Comparison of ENCODE assay signal across 1 cellular context in the genomic region with DNA sequence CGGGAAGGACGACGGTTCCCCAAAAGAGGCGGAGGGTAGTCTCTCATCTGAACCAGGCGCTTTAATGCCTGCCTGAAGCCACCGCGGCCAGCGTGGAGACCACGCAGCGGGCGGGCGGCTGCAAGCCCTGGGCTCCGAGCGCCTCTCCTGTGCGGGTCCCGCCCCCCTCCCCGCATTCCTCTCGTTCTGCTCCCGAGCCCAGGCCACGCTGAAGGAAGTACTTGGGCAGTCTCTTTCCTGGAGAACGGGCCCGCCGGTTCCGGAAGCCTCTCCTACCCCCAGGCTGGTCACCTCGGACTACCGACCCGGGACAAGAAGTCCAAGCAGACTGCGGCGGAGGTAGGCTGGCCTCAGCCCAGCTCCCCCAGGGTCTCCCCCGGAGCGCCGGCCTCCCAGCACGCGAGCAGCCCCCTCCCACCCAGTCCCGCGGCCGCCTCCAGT.
TF ChIP-seq lines count a peak whose summit lies in the region.

No MANE protein-coding gene starts in this region.

TF ChIP-seq in HEK293, 187 proteins besides CTCF, POLR2A, EP300 and RAD21 (continued from another document and continues in another):
- TF ChIP-seq, protein P1, sequence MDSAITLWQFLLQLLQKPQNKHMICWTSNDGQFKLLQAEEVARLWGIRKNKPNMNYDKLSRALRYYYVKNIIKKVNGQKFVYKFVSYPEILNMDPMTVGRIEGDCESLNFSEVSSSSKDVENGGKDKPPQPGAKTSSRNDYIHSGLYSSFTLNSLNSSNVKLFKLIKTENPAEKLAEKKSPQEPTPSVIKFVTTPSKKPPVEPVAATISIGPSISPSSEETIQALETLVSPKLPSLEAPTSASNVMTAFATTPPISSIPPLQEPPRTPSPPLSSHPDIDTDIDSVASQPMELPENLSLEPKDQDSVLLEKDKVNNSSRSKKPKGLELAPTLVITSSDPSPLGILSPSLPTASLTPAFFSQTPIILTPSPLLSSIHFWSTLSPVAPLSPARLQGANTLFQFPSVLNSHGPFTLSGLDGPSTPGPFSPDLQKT (IDR thresholded peaks at IDR 0.05; ENCODE audit: borderline replicate concordance, low read depth, low read length) = no peak
- no peak for TF ChIP-seq MEIS1 (CRISPR knock-in tag; IDR thresholded peaks at IDR 0.05; ENCODE audit: borderline replicate concordance)
- TF ChIP-seq, protein P2, sequence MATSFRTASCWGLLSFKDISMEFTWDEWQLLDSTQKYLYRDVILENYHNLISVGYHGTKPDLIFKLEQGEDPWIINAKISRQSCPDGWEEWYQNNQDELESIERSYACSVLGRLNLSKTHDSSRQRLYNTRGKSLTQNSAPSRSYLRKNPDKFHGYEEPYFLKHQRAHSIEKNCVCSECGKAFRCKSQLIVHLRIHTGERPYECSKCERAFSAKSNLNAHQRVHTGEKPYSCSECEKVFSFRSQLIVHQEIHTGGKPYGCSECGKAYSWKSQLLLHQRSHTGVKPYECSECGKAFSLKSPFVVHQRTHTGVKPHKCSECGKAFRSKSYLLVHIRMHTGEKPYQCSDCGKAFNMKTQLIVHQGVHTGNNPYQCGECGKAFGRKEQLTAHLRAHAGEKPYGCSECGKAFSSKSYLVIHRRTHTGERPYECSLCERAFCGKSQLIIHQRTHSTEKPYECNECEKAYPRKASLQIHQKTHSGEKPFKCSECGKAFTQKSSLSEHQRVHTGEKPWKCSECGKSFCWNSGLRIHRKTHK (tag by site-specific recombination; IDR thresholded peaks at IDR 0.05) = no peak
- TF ChIP-seq ZNF292 (tag by site-specific recombination; IDR thresholded peaks at IDR 0.05; ENCODE audit: borderline replicate concordance, low read depth) = no peak
- TF ChIP-seq ZNF600 (tag by site-specific recombination; IDR thresholded peaks at IDR 0.05) = peak; percentile 32; the same call in 1 of the 2 replicates
- TF ChIP-seq, protein P3, sequence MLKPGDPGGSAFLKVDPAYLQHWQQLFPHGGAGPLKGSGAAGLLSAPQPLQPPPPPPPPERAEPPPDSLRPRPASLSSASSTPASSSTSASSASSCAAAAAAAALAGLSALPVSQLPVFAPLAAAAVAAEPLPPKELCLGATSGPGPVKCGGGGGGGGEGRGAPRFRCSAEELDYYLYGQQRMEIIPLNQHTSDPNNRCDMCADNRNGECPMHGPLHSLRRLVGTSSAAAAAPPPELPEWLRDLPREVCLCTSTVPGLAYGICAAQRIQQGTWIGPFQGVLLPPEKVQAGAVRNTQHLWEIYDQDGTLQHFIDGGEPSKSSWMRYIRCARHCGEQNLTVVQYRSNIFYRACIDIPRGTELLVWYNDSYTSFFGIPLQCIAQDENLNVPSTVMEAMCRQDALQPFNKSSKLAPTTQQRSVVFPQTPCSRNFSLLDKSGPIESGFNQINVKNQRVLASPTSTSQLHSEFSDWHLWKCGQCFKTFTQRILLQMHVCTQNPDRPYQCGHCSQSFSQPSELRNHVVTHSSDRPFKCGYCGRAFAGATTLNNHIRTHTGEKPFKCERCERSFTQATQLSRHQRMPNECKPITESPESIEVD (tag by site-specific recombination; IDR thresholded peaks at IDR 0.05) = no peak
- TF ChIP-seq ZXDB (tag by site-specific recombination; IDR thresholded peaks at IDR 0.05) = peak; percentile 8; the same call in 1 of the 2 replicates
- TF ChIP-seq ZNF324 (tag by site-specific recombination; IDR thresholded peaks at IDR 0.05) = no peak
- no peak for TF ChIP-seq ZNF138 (tag by site-specific recombination; IDR thresholded peaks at IDR 0.05; ENCODE audit: borderline replicate concordance)
- no peak for TF ChIP-seq GLI4 (tag by site-specific recombination; IDR thresholded peaks at IDR 0.05)
- TF ChIP-seq, protein P4, sequence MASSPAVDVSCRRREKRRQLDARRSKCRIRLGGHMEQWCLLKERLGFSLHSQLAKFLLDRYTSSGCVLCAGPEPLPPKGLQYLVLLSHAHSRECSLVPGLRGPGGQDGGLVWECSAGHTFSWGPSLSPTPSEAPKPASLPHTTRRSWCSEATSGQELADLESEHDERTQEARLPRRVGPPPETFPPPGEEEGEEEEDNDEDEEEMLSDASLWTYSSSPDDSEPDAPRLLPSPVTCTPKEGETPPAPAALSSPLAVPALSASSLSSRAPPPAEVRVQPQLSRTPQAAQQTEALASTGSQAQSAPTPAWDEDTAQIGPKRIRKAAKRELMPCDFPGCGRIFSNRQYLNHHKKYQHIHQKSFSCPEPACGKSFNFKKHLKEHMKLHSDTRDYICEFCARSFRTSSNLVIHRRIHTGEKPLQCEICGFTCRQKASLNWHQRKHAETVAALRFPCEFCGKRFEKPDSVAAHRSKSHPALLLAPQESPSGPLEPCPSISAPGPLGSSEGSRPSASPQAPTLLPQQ (tag by site-specific recombination; IDR thresholded peaks at IDR 0.05) = peak; percentile 64; the same call in 1 of the 2 replicates
- TF ChIP-seq ZBTB48 (tag by site-specific recombination; IDR thresholded peaks at IDR 0.05) = no peak
- TF ChIP-seq KLF9 (tag by site-specific recombination; IDR thresholded peaks at IDR 0.05; ENCODE audit: low read depth) = peak; percentile 83
- TF ChIP-seq, protein P5, sequence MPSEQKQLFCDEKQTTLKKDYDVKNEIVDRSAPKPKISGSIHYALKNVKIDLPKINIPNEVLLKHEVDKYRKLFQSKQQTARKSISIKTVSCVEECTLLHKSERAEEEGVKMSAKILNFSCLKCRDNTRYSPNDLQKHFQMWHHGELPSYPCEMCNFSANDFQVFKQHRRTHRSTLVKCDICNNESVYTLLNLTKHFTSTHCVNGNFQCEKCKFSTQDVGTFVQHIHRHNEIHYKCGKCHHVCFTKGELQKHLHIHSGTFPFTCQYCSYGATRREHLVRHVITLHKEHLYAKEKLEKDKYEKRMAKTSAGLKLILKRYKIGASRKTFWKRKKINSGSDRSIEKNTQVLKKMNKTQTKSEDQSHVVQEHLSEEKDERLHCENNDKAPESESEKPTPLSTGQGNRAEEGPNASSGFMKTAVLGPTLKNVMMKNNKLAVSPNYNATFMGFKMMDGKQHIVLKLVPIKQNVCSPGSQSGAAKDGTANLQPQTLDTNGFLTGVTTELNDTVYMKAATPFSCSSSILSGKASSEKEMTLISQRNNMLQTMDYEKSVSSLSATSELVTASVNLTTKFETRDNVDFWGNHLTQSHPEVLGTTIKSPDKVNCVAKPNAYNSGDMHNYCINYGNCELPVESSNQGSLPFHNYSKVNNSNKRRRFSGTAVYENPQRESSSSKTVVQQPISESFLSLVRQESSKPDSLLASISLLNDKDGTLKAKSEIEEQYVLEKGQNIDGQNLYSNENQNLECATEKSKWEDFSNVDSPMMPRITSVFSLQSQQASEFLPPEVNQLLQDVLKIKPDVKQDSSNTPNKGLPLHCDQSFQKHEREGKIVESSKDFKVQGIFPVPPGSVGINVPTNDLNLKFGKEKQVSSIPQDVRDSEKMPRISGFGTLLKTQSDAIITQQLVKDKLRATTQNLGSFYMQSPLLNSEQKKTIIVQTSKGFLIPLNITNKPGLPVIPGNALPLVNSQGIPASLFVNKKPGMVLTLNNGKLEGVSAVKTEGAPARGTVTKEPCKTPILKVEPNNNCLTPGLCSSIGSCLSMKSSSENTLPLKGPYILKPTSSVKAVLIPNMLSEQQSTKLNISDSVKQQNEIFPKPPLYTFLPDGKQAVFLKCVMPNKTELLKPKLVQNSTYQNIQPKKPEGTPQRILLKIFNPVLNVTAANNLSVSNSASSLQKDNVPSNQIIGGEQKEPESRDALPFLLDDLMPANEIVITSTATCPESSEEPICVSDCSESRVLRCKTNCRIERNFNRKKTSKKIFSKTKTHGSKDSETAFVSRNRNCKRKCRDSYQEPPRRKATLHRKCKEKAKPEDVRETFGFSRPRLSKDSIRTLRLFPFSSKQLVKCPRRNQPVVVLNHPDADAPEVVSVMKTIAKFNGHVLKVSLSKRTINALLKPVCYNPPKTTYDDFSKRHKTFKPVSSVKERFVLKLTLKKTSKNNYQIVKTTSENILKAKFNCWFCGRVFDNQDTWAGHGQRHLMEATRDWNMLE (tag by site-specific recombination; conservative IDR thresholded peaks at IDR 0.05; ENCODE audit: low read depth) = no peak
- TF ChIP-seq, protein P6, sequence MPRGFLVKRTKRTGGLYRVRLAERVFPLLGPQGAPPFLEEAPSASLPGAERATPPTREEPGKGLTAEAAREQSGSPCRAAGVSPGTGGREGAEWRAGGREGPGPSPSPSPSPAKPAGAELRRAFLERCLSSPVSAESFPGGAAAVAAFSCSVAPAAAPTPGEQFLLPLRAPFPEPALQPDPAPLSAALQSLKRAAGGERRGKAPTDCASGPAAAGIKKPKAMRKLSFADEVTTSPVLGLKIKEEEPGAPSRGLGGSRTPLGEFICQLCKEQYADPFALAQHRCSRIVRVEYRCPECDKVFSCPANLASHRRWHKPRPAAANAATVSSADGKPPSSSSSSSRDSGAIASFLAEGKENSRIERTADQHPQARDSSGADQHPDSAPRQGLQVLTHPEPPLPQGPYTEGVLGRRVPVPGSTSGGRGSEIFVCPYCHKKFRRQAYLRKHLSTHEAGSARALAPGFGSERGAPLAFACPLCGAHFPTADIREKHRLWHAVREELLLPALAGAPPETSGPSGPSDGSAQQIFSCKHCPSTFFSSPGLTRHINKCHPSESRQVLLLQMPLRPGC (tag by site-specific recombination; IDR thresholded peaks at IDR 0.05) = no peak
- no peak for TF ChIP-seq ZNF202 (tag by site-specific recombination; IDR thresholded peaks at IDR 0.05; ENCODE audit: borderline replicate concordance)
- no peak for TF ChIP-seq ZNF530 (tag by site-specific recombination; IDR thresholded peaks at IDR 0.05; ENCODE audit: low read depth)
- no peak for TF ChIP-seq ZNF660 (tag by site-specific recombination; IDR thresholded peaks at IDR 0.05)
- TF ChIP-seq GLI2 (tag by site-specific recombination; IDR thresholded peaks at IDR 0.05; ENCODE audit: borderline replicate concordance, low read depth) = no peak
- TF ChIP-seq KLF16 (tag by site-specific recombination; IDR thresholded peaks at IDR 0.05) = peak; percentile 51
- no peak for TF ChIP-seq ZNF623 (tag by site-specific recombination; IDR thresholded peaks at IDR 0.05)
- TF ChIP-seq YY1 (tag by site-specific recombination; IDR thresholded peaks at IDR 0.05) = no peak
- TF ChIP-seq ZBTB8A (tag by site-specific recombination; IDR thresholded peaks at IDR 0.05) = no peak
- TF ChIP-seq, protein P7, sequence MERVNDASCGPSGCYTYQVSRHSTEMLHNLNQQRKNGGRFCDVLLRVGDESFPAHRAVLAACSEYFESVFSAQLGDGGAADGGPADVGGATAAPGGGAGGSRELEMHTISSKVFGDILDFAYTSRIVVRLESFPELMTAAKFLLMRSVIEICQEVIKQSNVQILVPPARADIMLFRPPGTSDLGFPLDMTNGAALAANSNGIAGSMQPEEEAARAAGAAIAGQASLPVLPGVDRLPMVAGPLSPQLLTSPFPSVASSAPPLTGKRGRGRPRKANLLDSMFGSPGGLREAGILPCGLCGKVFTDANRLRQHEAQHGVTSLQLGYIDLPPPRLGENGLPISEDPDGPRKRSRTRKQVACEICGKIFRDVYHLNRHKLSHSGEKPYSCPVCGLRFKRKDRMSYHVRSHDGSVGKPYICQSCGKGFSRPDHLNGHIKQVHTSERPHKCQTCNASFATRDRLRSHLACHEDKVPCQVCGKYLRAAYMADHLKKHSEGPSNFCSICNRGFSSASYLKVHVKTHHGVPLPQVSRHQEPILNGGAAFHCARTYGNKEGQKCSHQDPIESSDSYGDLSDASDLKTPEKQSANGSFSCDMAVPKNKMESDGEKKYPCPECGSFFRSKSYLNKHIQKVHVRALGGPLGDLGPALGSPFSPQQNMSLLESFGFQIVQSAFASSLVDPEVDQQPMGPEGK (tag by site-specific recombination; IDR thresholded peaks at IDR 0.05) = no peak
- no peak for TF ChIP-seq ZNF37A (tag by site-specific recombination; IDR thresholded peaks at IDR 0.05)
- TF ChIP-seq ZNF549 (tag by site-specific recombination; IDR thresholded peaks at IDR 0.05) = no peak
- no peak for TF ChIP-seq BCL11B (tag by site-specific recombination; IDR thresholded peaks at IDR 0.05; ENCODE audit: low read depth)
- no peak for TF ChIP-seq ZNF544 (tag by site-specific recombination; IDR thresholded peaks at IDR 0.05)
- TF ChIP-seq, protein P8, sequence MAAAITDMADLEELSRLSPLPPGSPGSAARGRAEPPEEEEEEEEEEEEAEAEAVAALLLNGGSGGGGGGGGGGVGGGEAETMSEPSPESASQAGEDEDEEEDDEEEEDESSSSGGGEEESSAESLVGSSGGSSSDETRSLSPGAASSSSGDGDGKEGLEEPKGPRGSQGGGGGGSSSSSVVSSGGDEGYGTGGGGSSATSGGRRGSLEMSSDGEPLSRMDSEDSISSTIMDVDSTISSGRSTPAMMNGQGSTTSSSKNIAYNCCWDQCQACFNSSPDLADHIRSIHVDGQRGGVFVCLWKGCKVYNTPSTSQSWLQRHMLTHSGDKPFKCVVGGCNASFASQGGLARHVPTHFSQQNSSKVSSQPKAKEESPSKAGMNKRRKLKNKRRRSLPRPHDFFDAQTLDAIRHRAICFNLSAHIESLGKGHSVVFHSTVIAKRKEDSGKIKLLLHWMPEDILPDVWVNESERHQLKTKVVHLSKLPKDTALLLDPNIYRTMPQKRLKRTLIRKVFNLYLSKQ (tag by site-specific recombination; IDR thresholded peaks at IDR 0.05; ENCODE audit: borderline replicate concordance) = no peak
- 0 out of 2 replicates have a peak, but pooled peaks have one; percentile 35 for TF ChIP-seq ZSCAN30 (tag by site-specific recombination; IDR thresholded peaks at IDR 0.05)
- TF ChIP-seq ZNF423 (tag by site-specific recombination; IDR thresholded peaks at IDR 0.05) = no peak
- no peak for TF ChIP-seq ZFP3 (tag by site-specific recombination; IDR thresholded peaks at IDR 0.05; ENCODE audit: low read depth)
- TF ChIP-seq, protein P9, sequence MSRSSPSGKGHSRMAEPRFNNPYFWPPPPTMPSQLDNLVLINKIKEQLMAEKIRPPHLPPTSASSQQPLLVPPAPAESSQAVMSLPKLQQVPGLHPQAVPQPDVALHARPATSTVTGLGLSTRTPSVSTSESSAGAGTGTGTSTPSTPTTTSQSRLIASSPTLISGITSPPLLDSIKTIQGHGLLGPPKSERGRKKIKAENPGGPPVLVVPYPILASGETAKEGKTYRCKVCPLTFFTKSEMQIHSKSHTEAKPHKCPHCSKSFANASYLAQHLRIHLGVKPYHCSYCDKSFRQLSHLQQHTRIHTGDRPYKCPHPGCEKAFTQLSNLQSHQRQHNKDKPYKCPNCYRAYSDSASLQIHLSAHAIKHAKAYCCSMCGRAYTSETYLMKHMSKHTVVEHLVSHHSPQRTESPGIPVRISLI (tag by site-specific recombination; IDR thresholded peaks at IDR 0.05) = no peak
- no peak; the same call in 1 of the 2 replicates for TF ChIP-seq ZNF76 (tag by site-specific recombination; IDR thresholded peaks at IDR 0.05; ENCODE audit: borderline replicate concordance, low read depth)
- no peak for TF ChIP-seq SCRT1 (tag by site-specific recombination; IDR thresholded peaks at IDR 0.05; ENCODE audit: borderline replicate concordance)
- TF ChIP-seq GLIS2 (tag by site-specific recombination; IDR thresholded peaks at IDR 0.05) = peak; percentile 97
- TF ChIP-seq ZNF354C (tag by site-specific recombination; IDR thresholded peaks at IDR 0.05; ENCODE audit: borderline replicate concordance, low read depth) = no peak
- TF ChIP-seq, protein P10, sequence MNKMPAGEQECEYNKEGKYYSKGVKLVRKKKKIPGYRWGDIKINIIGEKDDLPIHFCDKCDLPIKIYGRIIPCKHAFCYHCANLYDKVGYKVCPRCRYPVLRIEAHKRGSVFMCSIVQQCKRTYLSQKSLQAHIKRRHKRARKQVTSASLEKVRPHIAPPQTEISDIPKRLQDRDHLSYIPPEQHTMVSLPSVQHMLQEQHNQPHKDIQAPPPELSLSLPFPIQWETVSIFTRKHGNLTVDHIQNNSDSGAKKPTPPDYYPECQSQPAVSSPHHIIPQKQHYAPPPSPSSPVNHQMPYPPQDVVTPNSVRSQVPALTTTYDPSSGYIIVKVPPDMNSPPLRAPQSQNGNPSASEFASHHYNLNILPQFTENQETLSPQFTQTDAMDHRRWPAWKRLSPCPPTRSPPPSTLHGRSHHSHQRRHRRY (tag by site-specific recombination; IDR thresholded peaks at IDR 0.05) = no peak
- TF ChIP-seq ZNF239 (tag by site-specific recombination; IDR thresholded peaks at IDR 0.05) = no peak
- TF ChIP-seq ZNF366 (tag by site-specific recombination; conservative IDR thresholded peaks at IDR 0.05) = 0 out of 2 replicates have a peak, but pooled peaks have one; percentile 29
- TF ChIP-seq ZNF335 (tag by site-specific recombination; conservative IDR thresholded peaks at IDR 0.05) = peak; percentile 86
